Comparison of ENCODE assay signal across 11 cellular contexts in genomic region chr6:133130863-133131262, GRCh38.
DNase-seq lines count a peak whose midpoint lies in the region; ATAC-seq and TF ChIP-seq lines count a peak whose summit lies in the region.
"Had no signal": no experiment of that assay in that cellular context is flagged by ENCODE, and none has a peak within 500 bp of the region (broad histone marks: within the 10 kb centered on the region; RNA-seq: fewer than 3 reads in every experiment).

No MANE protein-coding gene starts in this region.

- no peak overlapping the region for H4K8ac ChIP-seq in neuronal stem cell (ENCODE audit: low read depth, low read length)

- no peak overlapping the region for H2BK12ac ChIP-seq in neuronal stem cell (ENCODE audit: low read length)

- TF ChIP-seq CTCF in esophagus muscularis mucosa (IDR thresholded peaks at IDR 0.05), result peak in 1 of 3 experiments; percentile 15

- ATAC-seq in GM18909 (IDR thresholded peaks at IDR 0.05; ENCODE audit: poor library complexity, unreplicated experiment) (no peak), GM18502 (IDR thresholded peaks at IDR 0.05; ENCODE audit: poor library complexity, unreplicated experiment) (no peak)
- ATAC-seq: mucosa of descending colon had no signal

- peak overlapping the region; percentile 30 for H3K18ac ChIP-seq in neuronal stem cell (ENCODE audit: low read length)

- H3K4me3 ChIP-seq in esophagus muscularis mucosa, result no peak overlapping the region
- H3K4me3 ChIP-seq in neuronal stem cell (ENCODE audit: low read length in 2 of 2), result no peak overlapping the region
- H3K4me3 ChIP-seq: mucosa of descending colon had no signal

- H3K36me3 ChIP-seq in esophagus muscularis mucosa, result no peaks in the 10 kb centered on the region
- no peaks in the 10 kb centered on the region for H3K36me3 ChIP-seq in neuronal stem cell (replicated peaks in 1 of 2; ENCODE audit: control insufficient read depth in 2 of 2, insufficient read depth in 2 of 2, low read length in 2 of 2)

- no peak overlapping the region for H2BK5ac ChIP-seq in neuronal stem cell (ENCODE audit: low read length)

- no peak overlapping the region for H2BK15ac ChIP-seq in neuronal stem cell (ENCODE audit: low read length)

- H2AK5ac ChIP-seq in neuronal stem cell (ENCODE audit: low read depth, low read length), result no peak overlapping the region

- no peak overlapping the region for H3K14ac ChIP-seq in neuronal stem cell (ENCODE audit: low read length)

- H3K4me2 ChIP-seq in neuronal stem cell (ENCODE audit: insufficient read depth, low read length, poor library complexity, severe bottlenecking), result no peak overlapping the region

- TF ChIP-seq POLR2A in esophagus muscularis mucosa (IDR thresholded peaks at IDR 0.05; ENCODE audit: low read depth), result no peak

- H3K9me3 ChIP-seq in esophagus muscularis mucosa (no peaks in the 10 kb centered on the region), neuronal stem cell (replicated peaks in 1 of 2; ENCODE audit: control insufficient read depth in 2 of 2, insufficient read depth in 1 of 2, low read depth in 1 of 2, low read length in 2 of 2) (no peaks in the 10 kb centered on the region)
- H3K9me3 ChIP-seq: mucosa of descending colon had no signal

- H3K23ac ChIP-seq in neuronal stem cell (ENCODE audit: low read depth, low read length, poor library complexity), result no peak overlapping the region

- H4K91ac ChIP-seq in neuronal stem cell (ENCODE audit: low read depth, low read length, poor library complexity), result no peak overlapping the region

- intact Hi-C loops in esophagus muscularis mucosa (cut with DNase I), result no loop called here

- no peak overlapping the region for H2AFZ ChIP-seq in neuronal stem cell (ENCODE audit: low read length)

- peak; percentile 90 for DNase-seq in Daoy (ENCODE audit: low read depth)
- peak; percentile 93 for DNase-seq in NCI-H226
- DNase-seq in esophagus muscularis mucosa (ENCODE audit: extremely low spot score), result no peak
- DNase-seq in neuronal stem cell (ENCODE audit: low spot score), result no peak
- no peak for DNase-seq in activated effector memory CD4-positive, alpha-beta T cell treated with anti-CD3 and anti-CD28 coated beads, Interleukin-2, amount 50 U/mL, for 16 hours
- no peak for DNase-seq in COLO829 (ENCODE audit: low spot score)
- DNase-seq: DND-41, mucosa of descending colon, NCI-H1048 had no signal

- no peak overlapping the region for H2BK120ac ChIP-seq in neuronal stem cell (ENCODE audit: low read depth, low read length)

- H3K79me1 ChIP-seq in neuronal stem cell (ENCODE audit: low read depth, low read length), result no peaks in the 10 kb centered on the region

- no peaks in the 10 kb centered on the region for H3K27me3 ChIP-seq in esophagus muscularis mucosa
- H3K27me3 ChIP-seq in neuronal stem cell (ENCODE audit: control insufficient read depth in 3 of 3, insufficient read depth in 3 of 3, low read depth in 1 of 3, low read length in 3 of 3), result no peaks in the 10 kb centered on the region

- no peak for TF ChIP-seq EP300 in esophagus muscularis mucosa (IDR thresholded peaks at IDR 0.05)

- H3K27ac ChIP-seq in esophagus muscularis mucosa (replicated peaks in 1 of 4) (peak overlapping the region; percentile 44 to 68 (median 64)), neuronal stem cell (replicated peaks; ENCODE audit: low read length) (no peak overlapping the region)

- no peak overlapping the region for H3K9ac ChIP-seq in neuronal stem cell (ENCODE audit: low read depth, low read length, poor library complexity)

- 51% methylated on average over 2 of the region's 2 CpGs for WGBS in esophagus muscularis mucosa
- WGBS in neuronal stem cell (ENCODE audit: extremely low coverage in 2 of 2, insufficient read length in 2 of 2, insufficient replicate concordance in 1 of 2), 2 donors, result no CpG with 5 or more reads among the region's 2 CpGs

- H3K4me1 ChIP-seq in esophagus muscularis mucosa, result peaks cover 14 to 30% (median 28%) of the 10 kb centered on the region in 4 donors
- H3K4me1 ChIP-seq in neuronal stem cell (ENCODE audit: control insufficient read depth in 2 of 2, insufficient read depth in 1 of 2, low read depth in 1 of 2, low read length in 2 of 2), result peaks cover 7 to 15% of the 10 kb centered on the region in 2 donors

- H3K4ac ChIP-seq in neuronal stem cell (ENCODE audit: low read length), result no peak overlapping the region

Comparison
In these comparisons a context has a peak if more than half of its experiments do, and no peak if none do; other contexts are left out.
1. DNase-seq: peak in Daoy (single experiment) and NCI-H226 (single experiment); none in esophagus muscularis mucosa (single experiment), neuronal stem cell (single experiment), activated effector memory CD4-positive, alpha-beta T cell treated with anti-CD3 and anti-CD28 coated beads, Interleukin-2, amount 50 U/mL, for 16 hours (single experiment) and COLO829 (single experiment).